27 cellular contexts compared by ENCODE assay signal in the genomic region with DNA sequence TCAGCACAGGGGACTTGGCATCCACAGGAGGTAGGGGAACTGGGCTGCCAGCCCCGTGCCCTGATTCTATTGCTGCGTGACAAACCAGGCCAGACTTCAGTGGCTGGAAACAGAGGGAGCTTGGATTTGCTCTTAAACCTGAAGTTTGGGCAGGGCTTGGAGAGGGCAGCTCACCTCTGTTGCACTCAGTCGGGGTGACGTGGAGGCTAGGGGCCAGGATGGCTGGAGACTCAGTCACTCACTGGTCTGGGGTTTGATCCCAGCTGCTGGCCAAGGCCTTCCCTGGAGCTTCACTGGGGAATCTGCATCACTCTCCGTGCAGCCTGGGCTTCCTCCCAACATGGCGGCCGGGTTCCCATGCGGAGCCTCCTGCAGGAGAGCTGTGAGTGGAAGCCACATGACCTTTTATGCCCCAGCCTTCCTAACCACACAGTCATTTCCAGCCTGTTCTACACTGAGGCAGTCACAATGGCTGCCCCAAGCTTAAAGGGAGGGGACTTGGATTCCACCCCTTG.
"Had no signal": no experiment of that assay in that cellular context is flagged by ENCODE, and none has a peak within 500 bp of the region (broad histone marks: within the 10 kb centered on the region; RNA-seq: fewer than 3 reads in every experiment).

No MANE protein-coding gene starts in this region.

- DNase-seq: activated B cell treated with CpG ODN at 0.5 μM for 24 hours; activated CD4-positive, alpha-beta T cell treated with anti-CD3 and anti-CD28 coated beads for 1 hour; activated CD4-positive, alpha-beta T cell treated with anti-CD3 and anti-CD28 coated beads, Interleukin-2, amount 10 ng/mL, durations not matched to agents 24 days and 14 days; activated CD4-positive, alpha-beta T cell treated with anti-CD3 and anti-CD28 coated beads, Interleukin-2, amount 50 U/mL, for 48 hours; activated CD8-positive, alpha-beta memory T cell treated with anti-CD3 and anti-CD28 coated beads, Interleukin-2, amount 10 ng/mL, durations not matched to agents 7 days and 5 days; activated gamma-delta T cell; activated naive CD4-positive, alpha-beta T cell treated with anti-CD3 and anti-CD28 coated beads, Interleukin-2, amount 10 ng/mL, durations not matched to agents 7 days and 5 days; activated naive CD8-positive, alpha-beta T cell treated with anti-CD3 and anti-CD28 coated beads for 36 hours; activated T-cell treated with anti-CD3 and anti-CD28 coated beads, Interleukin-2, amount 50 U/mL, for 24 hours; anterior cingulate cortex; Kasumi-1; KBM-7; NCI-H1048; NCI-H2029; NCI-H345; NCI-H510A; NCI-H526 treated with DMSO at 0.1 percent for 48 hours; NK-92 treated with Interleukin-12 subunit alpha and Interleukin-12 subunit beta, amount 100 ng/mL, for 24 hours; OCI-M1; Right ventricle myocardium superior; RPMI8226; SJCRH30; T-helper 17 cell; T-helper 9 cell had no signal

- H3K27ac Mint-ChIP-seq: activated B cell treated with CpG ODN at 0.5 μM for 24 hours; activated CD4-positive, alpha-beta T cell treated with anti-CD3 and anti-CD28 coated beads, Interleukin-2, amount 10 ng/mL, durations not matched to agents 24 days and 14 days; activated CD8-positive, alpha-beta memory T cell treated with anti-CD3 and anti-CD28 coated beads, Interleukin-2, amount 10 ng/mL, durations not matched to agents 7 days and 5 days; activated naive CD8-positive, alpha-beta T cell treated with anti-CD3 and anti-CD28 coated beads for 36 hours; activated T-cell treated with anti-CD3 and anti-CD28 coated beads, Interleukin-2, amount 50 U/mL, for 24 hours; activated T-helper 1 cell treated with anti-CD3 and anti-CD28 coated beads, Interleukin-12 subunit alpha, Interleukin-12 subunit beta, Interleukin-2, Interleukin-4 antibody, amounts not matched to agents 30 ng/mL and 10 ng/mL and 1 ng/mL, durations not matched to agents 14 hours and 24 hours and 36 hours; T-helper 17 cell had no signal

- H3K27me3 Mint-ChIP-seq: activated CD4-positive, alpha-beta T cell treated with anti-CD3 and anti-CD28 coated beads, Interleukin-2, amount 10 ng/mL, durations not matched to agents 24 days and 14 days had no signal

- H3K4me3 ChIP-seq: breast epithelium, SJCRH30 had no signal

- H3K27ac ChIP-seq: breast epithelium, SJCRH30 had no signal

- H3K9me3 ChIP-seq: SJCRH30 had no signal

- H3K36me3 ChIP-seq: breast epithelium, SJCRH30 had no signal

- ATAC-seq: activated CD8-positive, alpha-beta memory T cell treated with anti-CD3 and anti-CD28 coated beads, Interleukin-2, amount 10 ng/mL, durations not matched to agents 7 days and 5 days; Panc1; T-helper 17 cell had no signal

- H3K36me3 Mint-ChIP-seq: activated CD8-positive, alpha-beta memory T cell treated with anti-CD3 and anti-CD28 coated beads, Interleukin-2, amount 10 ng/mL, durations not matched to agents 7 days and 5 days; activated naive CD4-positive, alpha-beta T cell treated with anti-CD3 and anti-CD28 coated beads, Interleukin-2, amount 10 ng/mL, durations not matched to agents 7 days and 5 days; activated naive CD8-positive, alpha-beta T cell treated with anti-CD3 and anti-CD28 coated beads for 36 hours had no signal

- H3K9me3 Mint-ChIP-seq: activated B cell treated with CpG ODN at 0.5 μM for 24 hours; activated CD4-positive, alpha-beta T cell treated with anti-CD3 and anti-CD28 coated beads, Interleukin-2, amount 10 ng/mL, durations not matched to agents 24 days and 14 days; activated naive CD4-positive, alpha-beta T cell treated with anti-CD3 and anti-CD28 coated beads, Interleukin-2, amount 10 ng/mL, durations not matched to agents 7 days and 5 days; activated naive CD8-positive, alpha-beta T cell treated with anti-CD3 and anti-CD28 coated beads for 36 hours; activated T-cell treated with anti-CD3 and anti-CD28 coated beads, Interleukin-2, amount 50 U/mL, for 24 hours; activated T-helper 1 cell treated with anti-CD3 and anti-CD28 coated beads, Interleukin-12 subunit alpha, Interleukin-12 subunit beta, Interleukin-2, Interleukin-4 antibody, amounts not matched to agents 30 ng/mL and 10 ng/mL and 1 ng/mL, durations not matched to agents 14 hours and 24 hours and 36 hours had no signal

- H3K4me3 Mint-ChIP-seq: activated B cell treated with CpG ODN at 0.5 μM for 24 hours; activated CD4-positive, alpha-beta T cell treated with anti-CD3 and anti-CD28 coated beads, Interleukin-2, amount 10 ng/mL, durations not matched to agents 24 days and 14 days; activated CD8-positive, alpha-beta memory T cell treated with anti-CD3 and anti-CD28 coated beads, Interleukin-2, amount 10 ng/mL, durations not matched to agents 7 days and 5 days; activated naive CD4-positive, alpha-beta T cell treated with anti-CD3 and anti-CD28 coated beads, Interleukin-2, amount 10 ng/mL, durations not matched to agents 7 days and 5 days; activated naive CD8-positive, alpha-beta T cell treated with anti-CD3 and anti-CD28 coated beads for 36 hours; activated T-cell treated with anti-CD3 and anti-CD28 coated beads, Interleukin-2, amount 50 U/mL, for 24 hours; activated T-helper 1 cell treated with anti-CD3 and anti-CD28 coated beads, Interleukin-12 subunit alpha, Interleukin-12 subunit beta, Interleukin-2, Interleukin-4 antibody, amounts not matched to agents 30 ng/mL and 10 ng/mL and 1 ng/mL, durations not matched to agents 14 hours and 24 hours and 36 hours; T-helper 17 cell had no signal

- H3K4me1 ChIP-seq: breast epithelium, SJCRH30 had no signal

- H3K4me1 Mint-ChIP-seq: activated B cell treated with CpG ODN at 0.5 μM for 24 hours; activated CD4-positive, alpha-beta T cell treated with anti-CD3 and anti-CD28 coated beads, Interleukin-2, amount 10 ng/mL, durations not matched to agents 24 days and 14 days; activated CD8-positive, alpha-beta memory T cell treated with anti-CD3 and anti-CD28 coated beads, Interleukin-2, amount 10 ng/mL, durations not matched to agents 7 days and 5 days; activated naive CD4-positive, alpha-beta T cell treated with anti-CD3 and anti-CD28 coated beads, Interleukin-2, amount 10 ng/mL, durations not matched to agents 7 days and 5 days; T-helper 17 cell had no signal
